Comparison of ENCODE assay signal across 1 cellular context in genomic region chr10:47299989-47300931, GRCh38.
TF ChIP-seq lines count a peak whose summit lies in the region.

TSS of gene GDF10 (plus strand) at chr10:47300197. CDS start at chr10:47300652, 455 bp downstream.

TF ChIP-seq in H1, 55 proteins besides CTCF, POLR2A, EP300 and RAD21:
- peak; percentile 74; the same call in 1 of the 2 replicates for TF ChIP-seq SUZ12 (IDR thresholded peaks at IDR 0.05; ENCODE audit: low read length)
- no peak for TF ChIP-seq RXRA (IDR thresholded peaks at IDR 0.05; ENCODE audit: insufficient read depth, low read depth, low read length)
- no peak for TF ChIP-seq CREB1 (IDR thresholded peaks at IDR 0.05)
- no peak for TF ChIP-seq TAF7 (optimal IDR thresholded peaks at IDR 0.05; ENCODE audit: borderline replicate concordance, low read depth, low read length)
- TF ChIP-seq, protein P1, sequence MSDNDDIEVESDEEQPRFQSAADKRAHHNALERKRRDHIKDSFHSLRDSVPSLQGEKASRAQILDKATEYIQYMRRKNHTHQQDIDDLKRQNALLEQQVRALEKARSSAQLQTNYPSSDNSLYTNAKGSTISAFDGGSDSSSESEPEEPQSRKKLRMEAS (IDR thresholded peaks at IDR 0.05) = peak; percentile 78
- TF ChIP-seq, protein P2, sequence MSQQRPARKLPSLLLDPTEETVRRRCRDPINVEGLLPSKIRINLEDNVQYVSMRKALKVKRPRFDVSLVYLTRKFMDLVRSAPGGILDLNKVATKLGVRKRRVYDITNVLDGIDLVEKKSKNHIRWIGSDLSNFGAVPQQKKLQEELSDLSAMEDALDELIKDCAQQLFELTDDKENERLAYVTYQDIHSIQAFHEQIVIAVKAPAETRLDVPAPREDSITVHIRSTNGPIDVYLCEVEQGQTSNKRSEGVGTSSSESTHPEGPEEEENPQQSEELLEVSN (IDR thresholded peaks at IDR 0.05) = peak; percentile 94
- TF ChIP-seq, protein P3, sequence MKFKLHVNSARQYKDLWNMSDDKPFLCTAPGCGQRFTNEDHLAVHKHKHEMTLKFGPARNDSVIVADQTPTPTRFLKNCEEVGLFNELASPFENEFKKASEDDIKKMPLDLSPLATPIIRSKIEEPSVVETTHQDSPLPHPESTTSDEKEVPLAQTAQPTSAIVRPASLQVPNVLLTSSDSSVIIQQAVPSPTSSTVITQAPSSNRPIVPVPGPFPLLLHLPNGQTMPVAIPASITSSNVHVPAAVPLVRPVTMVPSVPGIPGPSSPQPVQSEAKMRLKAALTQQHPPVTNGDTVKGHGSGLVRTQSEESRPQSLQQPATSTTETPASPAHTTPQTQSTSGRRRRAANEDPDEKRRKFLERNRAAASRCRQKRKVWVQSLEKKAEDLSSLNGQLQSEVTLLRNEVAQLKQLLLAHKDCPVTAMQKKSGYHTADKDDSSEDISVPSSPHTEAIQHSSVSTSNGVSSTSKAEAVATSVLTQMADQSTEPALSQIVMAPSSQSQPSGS (IDR thresholded peaks at IDR 0.05; ENCODE audit: low read length) = no peak
- TF ChIP-seq MAFK (IDR thresholded peaks at IDR 0.05; ENCODE audit: low read depth, low read length) = no peak
- TF ChIP-seq EZH2 (IDR thresholded peaks at IDR 0.05; ENCODE audit: low read depth, low read length, severe bottlenecking) = peak; percentile 62
- no peak for TF ChIP-seq NANOG (IDR thresholded peaks at IDR 0.05; ENCODE audit: insufficient read depth, low read depth, low read length, poor library complexity, severe bottlenecking)
- no peak for TF ChIP-seq JUND (IDR thresholded peaks at IDR 0.05; ENCODE audit: low read length)
- TF ChIP-seq KDM4A (IDR thresholded peaks at IDR 0.05; ENCODE audit: low read depth, low read length, severe bottlenecking) = no peak
- peak; percentile 70 for TF ChIP-seq ASH2L (IDR thresholded peaks at IDR 0.05; ENCODE audit: low read length)
